8 cellular contexts compared by ENCODE assay signal in genomic region chr17:72030067-72030899, GRCh38.
A peak's percentile ranks its signal among the peaks of the same experiment; 100 is the strongest.
DNase-seq lines count a peak whose midpoint lies in the region; ATAC-seq and TF ChIP-seq lines count a peak whose summit lies in the region.

No MANE protein-coding gene starts in this region.

- peak overlapping the region; percentile 52 for H3K4me2 ChIP-seq in H9 (ENCODE audit: insufficient read depth, insufficient read length, low read length)

- H2BK12ac ChIP-seq in H9 (ENCODE audit: insufficient read length, low read depth, low read length): no peak overlapping the region

- no peak overlapping the region for H4K5ac ChIP-seq in H9 (ENCODE audit: insufficient read length, low read depth, low read length)

- H4K91ac ChIP-seq in H9 (ENCODE audit: insufficient read length, low read depth, low read length): no peak overlapping the region

- H4K20me1 ChIP-seq in H9 (ENCODE audit: control insufficient read depth, insufficient read depth, insufficient read length): no peaks in the 10 kb centered on the region

- H3K9me3 Mint-ChIP-seq in activated CD4-positive, alpha-beta T cell treated with anti-CD3 and anti-CD28 coated beads, Interleukin-2, amount 10 ng/mL, durations not matched to agents 24 days and 14 days: peaks cover 3% of the 10 kb centered on the region
- H3K9me3 Mint-ChIP-seq in H9: no peaks in the 10 kb centered on the region; a peak in 1 of 5 replicates
- no peaks in the 10 kb centered on the region for H3K9me3 Mint-ChIP-seq in activated T-helper 17 cell treated with anti-CD3 and anti-CD28 coated beads, Interleukin-2, amount 50 U/mL, for 72 hours
- peaks cover 2% of the 10 kb centered on the region for H3K9me3 Mint-ChIP-seq in glutamatergic neuron (ENCODE audit: unreplicated experiment)

- H3K79me1 ChIP-seq in H9 (ENCODE audit: insufficient read depth, low read depth, low read length, poor library complexity, severe bottlenecking): no peaks in the 10 kb centered on the region

- no peak overlapping the region for H3T11ph ChIP-seq in H9 (ENCODE audit: low read length)

- H3K9ac ChIP-seq in H9 (ENCODE audit: extremely low read depth, insufficient read length, low read length): no peak overlapping the region

- no peak overlapping the region for H2BK5ac ChIP-seq in H9 (ENCODE audit: insufficient read length, low read length)

- no peaks in the 10 kb centered on the region for H3K27me3 ChIP-seq in H9 (ENCODE audit: insufficient read depth, low read length)

- peak overlapping the region; percentile 35 for H3K27ac ChIP-seq in H9 (ENCODE audit: insufficient read length, low read depth, low read length)

- H3K23ac ChIP-seq in H9 (ENCODE audit: insufficient read length, low read depth, low read length): no peak overlapping the region

- H2BK15ac ChIP-seq in H9 (ENCODE audit: low read depth, low read length): no peak overlapping the region

- H3K9me3 ChIP-seq in H9 (ENCODE audit: control insufficient read depth, low read depth, low read length): no peaks in the 10 kb centered on the region

- no peak overlapping the region for H2BK120ac ChIP-seq in H9 (ENCODE audit: low read depth, low read length, poor library complexity, severe bottlenecking)

- no peak overlapping the region for H3K56ac ChIP-seq in H9 (ENCODE audit: insufficient read length, low read depth, low read length)

- no peak overlapping the region for H3K14ac ChIP-seq in H9 (ENCODE audit: insufficient read depth, low read length)

- no peak overlapping the region for H2AK5ac ChIP-seq in H9 (ENCODE audit: insufficient read length, low read length)

- TF ChIP-seq CTCF in H9 (conservative IDR thresholded peaks at IDR 0.05): peak; percentile 67
- TF ChIP-seq CTCF in glutamatergic neuron (IDR thresholded peaks at IDR 0.05; ENCODE audit: partially characterized antibody, unreplicated experiment): peak; percentile 36

- no peak overlapping the region for H4K8ac ChIP-seq in H9 (replicated peaks; ENCODE audit: insufficient read length, low read depth, low read length)

- no peaks in the 10 kb centered on the region for H3K23me2 ChIP-seq in H9 (ENCODE audit: insufficient read length, low read depth, low read length, poor library complexity, severe bottlenecking)

- H3K4me3 Mint-ChIP-seq in activated CD4-positive, alpha-beta T cell treated with anti-CD3 and anti-CD28 coated beads, Interleukin-2, amount 10 ng/mL, durations not matched to agents 24 days and 14 days: peak overlapping the region; percentile 72
- H3K4me3 Mint-ChIP-seq in H9 (peak overlapping the region; percentile 62 to 73), glutamatergic neuron (ENCODE audit: unreplicated experiment) (peak overlapping the region; percentile 81)
- peak overlapping the region; percentile 69 for H3K4me3 Mint-ChIP-seq in activated T-helper 17 cell treated with anti-CD3 and anti-CD28 coated beads, Interleukin-2, amount 50 U/mL, for 72 hours

- peak overlapping the region; percentile 60 for H3K18ac ChIP-seq in H9 (ENCODE audit: insufficient read length, low read depth, low read length)

- no peak overlapping the region for H2BK20ac ChIP-seq in H9 (ENCODE audit: low read depth, low read length, poor library complexity, severe bottlenecking)

- H3K79me2 ChIP-seq in H9 (ENCODE audit: insufficient read depth, low read length): no peaks in the 10 kb centered on the region

- no peak overlapping the region for H3K27ac Mint-ChIP-seq in activated CD4-positive, alpha-beta T cell treated with anti-CD3 and anti-CD28 coated beads, Interleukin-2, amount 10 ng/mL, durations not matched to agents 24 days and 14 days
- H3K27ac Mint-ChIP-seq in H9 (peak overlapping the region; percentile 49 to 98 (median 89); a peak in 5 of 7 replicates), glutamatergic neuron (ENCODE audit: unreplicated experiment) (no peak overlapping the region)
- H3K27ac Mint-ChIP-seq in activated T-helper 17 cell treated with anti-CD3 and anti-CD28 coated beads, Interleukin-2, amount 50 U/mL, for 72 hours: no peak overlapping the region

- ATAC-seq in activated T-helper 17 cell treated with anti-CD3 and anti-CD28 coated beads, Interleukin-2, amount 50 U/mL, for 72 hours (replicated peaks): peak; percentile 66

- peak overlapping the region; percentile 57 for H2AFZ ChIP-seq in H9 (ENCODE audit: low read length)

- H3K4ac ChIP-seq in H9 (ENCODE audit: low read depth, low read length): no peak overlapping the region

- no peaks in the 10 kb centered on the region for H3K36me3 Mint-ChIP-seq in activated CD4-positive, alpha-beta T cell treated with anti-CD3 and anti-CD28 coated beads, Interleukin-2, amount 10 ng/mL, durations not matched to agents 24 days and 14 days (ENCODE audit: low read depth)
- H3K36me3 Mint-ChIP-seq in H9 (ENCODE audit: insufficient read depth in 1 of 3, low read depth in 3 of 3) (no peaks in the 10 kb centered on the region), glutamatergic neuron (ENCODE audit: unreplicated experiment) (no peaks in the 10 kb centered on the region)
- no peaks in the 10 kb centered on the region for H3K36me3 Mint-ChIP-seq in activated T-helper 17 cell treated with anti-CD3 and anti-CD28 coated beads, Interleukin-2, amount 50 U/mL, for 72 hours (ENCODE audit: low read depth)

- no CpG with 5 or more reads among the region's 22 CpGs for WGBS in H9 (ENCODE audit: extremely low coverage, insufficient read length, low lambda C conversion rate)

- peaks cover 8% of the 10 kb centered on the region for H3K4me1 Mint-ChIP-seq in activated CD4-positive, alpha-beta T cell treated with anti-CD3 and anti-CD28 coated beads, Interleukin-2, amount 10 ng/mL, durations not matched to agents 24 days and 14 days
- H3K4me1 Mint-ChIP-seq in H9 (peaks cover 26 to 45% of the 10 kb centered on the region in 2 experiments), glutamatergic neuron (ENCODE audit: low read depth, unreplicated experiment) (peaks cover 13% of the 10 kb centered on the region)
- H3K4me1 Mint-ChIP-seq in activated T-helper 17 cell treated with anti-CD3 and anti-CD28 coated beads, Interleukin-2, amount 50 U/mL, for 72 hours: no peaks in the 10 kb centered on the region

- H3K27me3 Mint-ChIP-seq in activated CD4-positive, alpha-beta T cell treated with anti-CD3 and anti-CD28 coated beads, Interleukin-2, amount 10 ng/mL, durations not matched to agents 24 days and 14 days: no peaks in the 10 kb centered on the region
- peaks cover 25% of the 10 kb centered on the region for H3K27me3 Mint-ChIP-seq in H9 (ENCODE audit: low read depth)
- peaks cover under 1% of the 10 kb centered on the region for H3K27me3 Mint-ChIP-seq in activated T-helper 17 cell treated with anti-CD3 and anti-CD28 coated beads, Interleukin-2, amount 50 U/mL, for 72 hours
- H3K27me3 Mint-ChIP-seq in glutamatergic neuron (ENCODE audit: unreplicated experiment): peaks cover 2% of the 10 kb centered on the region

- peak; percentile 67 for DNase-seq in activated CD4-positive, alpha-beta T cell treated with anti-CD3 and anti-CD28 coated beads, Interleukin-2, amount 10 ng/mL, durations not matched to agents 24 days and 14 days
- DNase-seq in activated CD4-positive, alpha-beta T cell treated with anti-CD3 and anti-CD28 coated beads for 1 hour: no peak
- DNase-seq in H9 (peak; percentile 94), MV-4-11 (lab: John Stamatoyannopoulos, UW) (peak; percentile 57), glutamatergic neuron (peak; percentile 58), occipital lobe (lab: John Stamatoyannopoulos, UW) (peak; percentile 37), SIG-M5 (lab: John Stamatoyannopoulos, UW) (no peak)

- intact Hi-C loops in activated CD4-positive, alpha-beta T cell treated with anti-CD3 and anti-CD28 coated beads, Interleukin-2, amount 10 ng/mL, durations not matched to agents 24 days and 14 days (cut with micrococcal nuclease): no loop called here

- H3K4me1 ChIP-seq in H9 (ENCODE audit: insufficient read depth, low read length): no peaks in the 10 kb centered on the region; the same call in 1 of the 2 replicates

Comparison
In these comparisons a context has a peak if more than half of its experiments do, and no peak if none do; other contexts are left out.
1. DNase-seq: peak in activated CD4-positive, alpha-beta T cell treated with anti-CD3 and anti-CD28 coated beads, Interleukin-2, amount 10 ng/mL, durations not matched to agents 24 days and 14 days (single experiment), H9 (single experiment), MV-4-11 (single experiment), glutamatergic neuron (single experiment) and occipital lobe (single experiment); none in activated CD4-positive, alpha-beta T cell treated with anti-CD3 and anti-CD28 coated beads for 1 hour (single experiment) and SIG-M5 (single experiment).
2. H3K27ac Mint-ChIP-seq: peak in H9 (3 of 3); none in activated CD4-positive, alpha-beta T cell treated with anti-CD3 and anti-CD28 coated beads, Interleukin-2, amount 10 ng/mL, durations not matched to agents 24 days and 14 days (single experiment), activated T-helper 17 cell treated with anti-CD3 and anti-CD28 coated beads, Interleukin-2, amount 50 U/mL, for 72 hours (single experiment) and glutamatergic neuron (single experiment).
3. Peak in every context shown above with its lines, with median percentiles within 50 percentile points of each other: H3K4me3 Mint-ChIP-seq.